Comparison of ENCODE assay signal across 10 cellular contexts in the genomic region with DNA sequence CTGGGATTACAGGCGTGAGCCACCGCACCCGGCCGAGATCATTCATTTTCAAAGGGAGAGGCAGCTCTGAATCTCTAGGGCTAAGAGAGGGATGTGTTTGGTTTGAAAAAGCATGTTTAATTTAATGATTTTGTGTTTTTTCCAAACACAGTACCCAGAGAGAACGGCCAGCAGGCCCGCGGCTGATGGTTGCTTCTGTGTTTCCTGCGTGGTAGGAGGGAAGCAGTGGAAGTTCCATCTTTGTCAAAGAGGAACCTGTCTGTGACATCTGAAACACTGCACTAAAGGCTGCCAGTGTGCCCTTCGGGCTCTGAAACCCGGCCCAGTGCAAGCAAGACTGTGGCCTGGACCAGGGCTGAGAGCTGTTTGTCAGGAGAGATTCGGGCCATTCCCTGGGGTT. TPM values are rescaled to one million over a fixed set of nuclear protein-coding genes. Genes with fewer than 3 reads are reported as not detected.
DNase-seq lines count a peak whose midpoint lies in the region; ATAC-seq, FAIRE-seq and TF ChIP-seq lines count a peak whose summit lies in the region.
"Not testable (repeated sequence)": the region's sequence is repeated elsewhere in the genome, so short reads cannot be mapped to it uniquely, and the experiment has no call there.
"Had no signal": no experiment of that assay in that cellular context is flagged by ENCODE, and none has a peak within 500 bp of the region (broad histone marks: within the 10 kb centered on the region; RNA-seq: fewer than 3 reads in every experiment).

No MANE protein-coding gene starts in this region.

- SMC1A ChIA-PET in GM12878 (lab: Charles Lee; ENCODE audit: uncharacterized antibody, unreplicated experiment) = interaction anchor here (0.9 kb wide), 1 partner anchor 116 kb away, joined by 3 read pairs; no protein-coding TSS in a partner anchor

- not testable (repeated sequence) for H3K79me2 ChIP-seq in H9 (ENCODE audit: insufficient read depth, low read length); GM12878 (ENCODE audit: control insufficient read depth, insufficient read depth, low read length)
- H3K79me2 ChIP-seq in neural progenitor cell (ENCODE audit: low read depth) = peaks cover 18% of the 10 kb centered on the region

- not testable (repeated sequence) for H4K8ac ChIP-seq in H9 (replicated peaks; ENCODE audit: insufficient read length, low read depth, low read length)

- H3K4me1 ChIP-seq in H9 (ENCODE audit: insufficient read depth, low read length); GM12878 (ENCODE audit: control insufficient read depth, insufficient read depth, low read length); neural progenitor cell; upper lobe of right lung: not testable (repeated sequence)

- not testable (repeated sequence) for H3K4me3 ChIP-seq in GM12878, neural progenitor cell, upper lobe of right lung

- not testable (repeated sequence) for H3K4me2 ChIP-seq in H9 (ENCODE audit: insufficient read depth, insufficient read length, low read length); GM12878 (ENCODE audit: control insufficient read depth, insufficient read depth); neural progenitor cell

- DNase-seq in CD14-positive monocyte (ENCODE audit: low spot score) = peak; percentile 50
- DNase-seq in H9; T-helper 17 cell; activated T-cell treated with anti-CD3 and anti-CD28 coated beads, Interleukin-2, amount 50 U/mL, for 4 hours; GM12878 (ENCODE audit: low read depth, low spot score); immature natural killer cell; neural progenitor cell (ENCODE audit: low spot score); upper lobe of right lung: not testable (repeated sequence)

- H3K4me3 Mint-ChIP-seq in CD14-positive monocyte (peak overlapping the region; percentile 87 to 93), H9 (peak overlapping the region; percentile 76 to 86; a peak in 4 of 5 replicates), T-helper 17 cell (peak overlapping the region; percentile 92), immature natural killer cell (peak overlapping the region; percentile 57 to 93 (median 91)), neural progenitor cell (peak overlapping the region; percentile 88)
- peak overlapping the region; percentile 83 for H3K4me3 Mint-ChIP-seq in activated T-cell treated with anti-CD3 and anti-CD28 coated beads, Interleukin-2, amount 50 U/mL, for 4 hours

- not testable (repeated sequence) for H3K4ac ChIP-seq in H9 (ENCODE audit: low read depth, low read length)

- not testable (repeated sequence) for H3K9me3 Mint-ChIP-seq in CD14-positive monocyte; H9; activated T-cell treated with anti-CD3 and anti-CD28 coated beads, Interleukin-2, amount 50 U/mL, for 4 hours; immature natural killer cell; neural progenitor cell

- not testable (repeated sequence) for H3K79me1 ChIP-seq in H9 (ENCODE audit: insufficient read depth, low read depth, low read length, poor library complexity, severe bottlenecking)

- H3K56ac ChIP-seq in H9 (ENCODE audit: insufficient read length, low read depth, low read length) = not testable (repeated sequence)

- POLR2A ChIA-PET in GM12878 (lab: Charles Lee) = not testable (repeated sequence)

- TF ChIP-seq CTCF in CD14-positive monocyte (IDR thresholded peaks at IDR 0.05); H9 (conservative IDR thresholded peaks at IDR 0.05); GM12878 (IDR thresholded peaks at IDR 0.05 in 2 of 3, conservative IDR thresholded peaks at IDR 0.05 in 1 of 3; ENCODE audit: control insufficient read depth in 2 of 3, extremely low read depth in 1 of 3, insufficient read depth in 1 of 3, low read depth in 3 of 3, low read length in 3 of 3); neural progenitor cell (IDR thresholded peaks at IDR 0.05); upper lobe of right lung (IDR thresholded peaks at IDR 0.05): not testable (repeated sequence)

- not testable (repeated sequence) for H3K9me3 ChIP-seq in H9 (ENCODE audit: control insufficient read depth, low read depth, low read length); T-helper 17 cell (ENCODE audit: control insufficient read depth, low read length, poor library complexity, severe bottlenecking); GM12878 (replicated peaks; ENCODE audit: control insufficient read depth, insufficient read depth, low read length); neural progenitor cell (ENCODE audit: low read depth); upper lobe of right lung

- not testable (repeated sequence) for H3K27me3 ChIP-seq in H9 (ENCODE audit: insufficient read depth, low read length); GM12878 (replicated peaks in 1 of 2; ENCODE audit: control insufficient read depth in 2 of 2, insufficient read depth in 2 of 2, low read length in 1 of 2); neural progenitor cell; upper lobe of right lung

- H2AK5ac ChIP-seq in H9 (ENCODE audit: insufficient read length, low read length) = not testable (repeated sequence)

- H2BK5ac ChIP-seq in H9 (ENCODE audit: insufficient read length, low read length) = not testable (repeated sequence)

- H3K36me3 Mint-ChIP-seq in CD14-positive monocyte; H9 (ENCODE audit: insufficient read depth in 1 of 3, low read depth in 3 of 3); T-helper 17 cell (ENCODE audit: low read depth); activated T-cell treated with anti-CD3 and anti-CD28 coated beads, Interleukin-2, amount 50 U/mL, for 4 hours (ENCODE audit: insufficient read depth); immature natural killer cell; neural progenitor cell: not testable (repeated sequence)

- not testable (repeated sequence) for TF ChIP-seq EP300 in GM12878 (IDR thresholded peaks at IDR 0.05; ENCODE audit: borderline replicate concordance in 1 of 2, control insufficient read depth in 1 of 2, low read depth in 2 of 2, low read length in 2 of 2)

- peaks cover 32% of the 10 kb centered on the region for H3K4me1 Mint-ChIP-seq in CD14-positive monocyte
- H3K4me1 Mint-ChIP-seq in H9 = peaks cover 3 to 13% of the 10 kb centered on the region in 2 experiments; a peak in 3 of 4 replicates
- H3K4me1 Mint-ChIP-seq in T-helper 17 cell = peaks cover 17% of the 10 kb centered on the region
- not testable (repeated sequence) for H3K4me1 Mint-ChIP-seq in activated T-cell treated with anti-CD3 and anti-CD28 coated beads, Interleukin-2, amount 50 U/mL, for 4 hours (ENCODE audit: low read depth)
- H3K4me1 Mint-ChIP-seq in immature natural killer cell = peaks cover 23 to 25% of the 10 kb centered on the region in 2 donors
- H3K4me1 Mint-ChIP-seq in neural progenitor cell = peaks cover 17% of the 10 kb centered on the region

- not testable (repeated sequence) for H3T11ph ChIP-seq in H9 (ENCODE audit: low read length)

- H2BK20ac ChIP-seq in H9 (ENCODE audit: low read depth, low read length, poor library complexity, severe bottlenecking) = not testable (repeated sequence)

- not testable (repeated sequence) for H4K20me1 ChIP-seq in H9 (ENCODE audit: control insufficient read depth, insufficient read depth, insufficient read length); GM12878 (ENCODE audit: control insufficient read depth, insufficient read depth); neural progenitor cell (ENCODE audit: low read depth)

- not testable (repeated sequence) for H4K91ac ChIP-seq in H9 (ENCODE audit: insufficient read length, low read depth, low read length)

- not testable (repeated sequence) for H2BK12ac ChIP-seq in H9 (ENCODE audit: insufficient read length, low read depth, low read length)

- not testable (repeated sequence) for TF ChIP-seq RAD21 in GM12878 (IDR thresholded peaks at IDR 0.05; ENCODE audit: insufficient read depth, low read depth, low read length)

- TF ChIP-seq POLR2A in GM12878 (IDR thresholded peaks at IDR 0.05; ENCODE audit: low read depth, low read length) = not testable (repeated sequence)

- H2AFZ ChIP-seq in H9 (ENCODE audit: low read length); GM12878 (ENCODE audit: control insufficient read depth, low read depth, low read length); neural progenitor cell (replicated peaks): not testable (repeated sequence)

- not testable (repeated sequence) for H4K5ac ChIP-seq in H9 (ENCODE audit: insufficient read length, low read depth, low read length)

- RAD21 ChIA-PET in GM12878 (lab: Charles Lee; ENCODE audit: unreplicated experiment) = not testable (repeated sequence)

- CTCF ChIA-PET in GM12878 (lab: Yijun Ruan, JAX) = not testable (repeated sequence)

- not testable (repeated sequence) for H3K18ac ChIP-seq in H9 (ENCODE audit: insufficient read length, low read depth, low read length)

- not testable (repeated sequence) for H2BK120ac ChIP-seq in H9 (ENCODE audit: low read depth, low read length, poor library complexity, severe bottlenecking)

- H3K9ac ChIP-seq in H9 (ENCODE audit: extremely low read depth, insufficient read length, low read length); GM12878 (ENCODE audit: control insufficient read depth, insufficient read depth, low read length); neural progenitor cell: not testable (repeated sequence)

- peak overlapping the region in 4 of 7 donors; percentile 47 to 76 (median 62) for H3K27ac Mint-ChIP-seq in CD14-positive monocyte
- H3K27ac Mint-ChIP-seq in H9, neural progenitor cell: not testable (repeated sequence)
- peak overlapping the region; percentile 83 for H3K27ac Mint-ChIP-seq in T-helper 17 cell
- H3K27ac Mint-ChIP-seq in immature natural killer cell = peak overlapping the region in 2 of 6 donors; percentile 34 to 35

- H3K27me3 Mint-ChIP-seq in CD14-positive monocyte (ENCODE audit: low read depth in 3 of 3) = peaks cover 5 to 19% (median 14%) of the 10 kb centered on the region in 3 donors
- H3K27me3 Mint-ChIP-seq in H9 (ENCODE audit: low read depth); T-helper 17 cell; activated T-cell treated with anti-CD3 and anti-CD28 coated beads, Interleukin-2, amount 50 U/mL, for 4 hours (ENCODE audit: low read depth); immature natural killer cell (ENCODE audit: low read depth in 3 of 3); neural progenitor cell (ENCODE audit: insufficient read depth, low read depth): not testable (repeated sequence)

- H3K23me2 ChIP-seq in H9 (ENCODE audit: insufficient read length, low read depth, low read length, poor library complexity, severe bottlenecking) = not testable (repeated sequence)

- in situ Hi-C loops in GM12878 (cut with MboI) = not testable (repeated sequence)

- BruUV-seq in GM12878 (replicated peaks; lab: Mats Ljungman, UMichigan) = not testable (repeated sequence)

- H3K36me3 ChIP-seq in GM12878 (ENCODE audit: control insufficient read depth in 2 of 2, insufficient read depth in 2 of 2, low read length in 1 of 2); neural progenitor cell; upper lobe of right lung: not testable (repeated sequence)

- ATAC-seq in T-helper 17 cell; activated T-cell treated with anti-CD3 and anti-CD28 coated beads, Interleukin-2, amount 50 U/mL, for 4 hours; GM12878: not testable (repeated sequence)
- ATAC-seq in upper lobe of right lung = peak; percentile 6

- peaks cover 15% of the 10 kb centered on the region for H3F3A ChIP-seq in neural progenitor cell (ENCODE audit: low read depth)

- no CpG with 5 or more reads among the region's 11 CpGs for WGBS in H9 (ENCODE audit: extremely low coverage, insufficient read length, low lambda C conversion rate)
- 63% methylated on average over 11 of the region's 11 CpGs for WGBS in GM12878 (ENCODE audit: insufficient coverage, insufficient replicate concordance, low lambda C conversion rate, missing lambda C conversion rate)

- intact Hi-C loops in CD14-positive monocyte (cut with micrococcal nuclease); upper lobe of right lung (cut with DNase I): not testable (repeated sequence)
- intact Hi-C loops in GM12878 (cut with micrococcal nuclease; ENCODE audit: unreplicated experiment) = loop anchor here (5.0 kb wide), 1 partner anchor 133 kb away; a partner anchor contains a TSS

- H3K27ac ChIP-seq in H9 (ENCODE audit: insufficient read length, low read depth, low read length); GM12878 (ENCODE audit: control insufficient read depth, insufficient read depth); neural progenitor cell; upper lobe of right lung: not testable (repeated sequence)

- peak; percentile 47 for FAIRE-seq in GM12878 (lab: Jason Lieb, UNC)

- not testable (repeated sequence) for H3K14ac ChIP-seq in H9 (ENCODE audit: insufficient read depth, low read length)

- H2BK15ac ChIP-seq in H9 (ENCODE audit: low read depth, low read length) = not testable (repeated sequence)

- H3K23ac ChIP-seq in H9 (ENCODE audit: insufficient read length, low read depth, low read length) = not testable (repeated sequence)

RNA-seq across cellular contexts. Expression of a gene that starts 13.6 kb away (rescaled TPM):
- polyA plus RNA-seq in CD14-positive monocyte = not detected
- 1,874 and 2,051 TPM in 2 replicates for total RNA-seq in H9 (2021)
- 1,000 to 10,000 TPM; 3,182 to 3,922 TPM for total RNA-seq in T-helper 17 cell
- 1,000 to 10,000 TPM; 1,321 to 1,622 (median 1,616) TPM for total RNA-seq in activated T-cell treated with anti-CD3 and anti-CD28 coated beads, Interleukin-2, amount 50 U/mL, for 4 hours
- under 0.01 TPM in 2 replicates for total RNA-seq in GM12878 (2013; cell fraction: nucleolus; rRNA removed)
- total RNA-seq in GM12878 (2014; rRNA removed) = under 0.01 TPM in 2 replicates
- 20,946 and 25,634 TPM in 2 replicates for total RNA-seq in GM12878 (2014; rRNA removed; fragmentation: Illumina TruSeq; extraction: Trizol)
- 2,403 and 2,678 TPM in 2 replicates for total RNA-seq in GM12878 (2021)
- not detected for polyA plus RNA-seq in GM12878 (2011; ENCODE audit: low read depth)
- 82.4 and 113 TPM in 2 replicates for polyA plus RNA-seq in GM12878 (2011; rRNA removed)
- under 0.01 TPM in 1 of 2 replicates, not detected in the other for polyA plus RNA-seq in GM12878 (2011; cell fraction: cytosol; rRNA removed)
- under 0.01 TPM in 2 replicates for polyA plus RNA-seq in GM12878 (2011; cell fraction: nucleus; rRNA removed)
- polyA plus RNA-seq in GM12878 (2012) = 66.2 TPM in 1 of 2 replicates, not detected in the other
- polyA plus RNA-seq in GM12878 (2014; fragmentation: Illumina TruSeq; extraction: Trizol) = not detected in 2 replicates
- polyA plus RNA-seq in GM12878 (2014; fragmentation: Nextera tagmentation; extraction: Ambion mirVana) = 1 to 10 TPM; 4.5 to 4.9 TPM
- not detected in 2 replicates for polyA plus RNA-seq in GM12878 (2014; rRNA removed)
- polyA plus RNA-seq in GM12878 (2016; fragmentation: Nextera tagmentation; extraction: Ambion mirVana) = 1 to 10 TPM; 2.6 to 3.6 TPM
- under 0.01 and 12,429 TPM in 2 replicates for polyA minus RNA-seq in GM12878 (2011; rRNA and poly(A)+ RNA removed)
- 90,580 and 95,504 TPM in 2 replicates for polyA minus RNA-seq in GM12878 (2011; cell fraction: cytosol; rRNA and poly(A)+ RNA removed)
- polyA minus RNA-seq in GM12878 (2011; cell fraction: nucleus; rRNA and poly(A)+ RNA removed) = 67,711 and 110,374 TPM in 2 replicates
- polyA plus RNA-seq in immature natural killer cell = 10 to 100 TPM in 1 of 3 donors, not detected in 2; 28.1 TPM
- total RNA-seq in neural progenitor cell (ENCODE audit: low replicate concordance) = under 0.01 TPM in 2 replicates
- 6,622 TPM for total RNA-seq in upper lobe of right lung
- total RNA-seq: LHCN-M2 had no signal
- polyA plus RNA-seq: neural cell had no signal

RNA-seq across cellular contexts. Expression of a gene that starts 59.9 kb away (rescaled TPM):
- 100 to 1,000 TPM; 183 to 223 TPM for polyA plus RNA-seq in CD14-positive monocyte
- total RNA-seq in H9 (2021) = 31.7 and 33.2 TPM in 2 replicates
- 100 to 1,000 TPM; 107 to 108 TPM for total RNA-seq in T-helper 17 cell
- 10 to 100 TPM; 63.5 to 71.6 (median 64.8) TPM for total RNA-seq in activated T-cell treated with anti-CD3 and anti-CD28 coated beads, Interleukin-2, amount 50 U/mL, for 4 hours
- 90.9 and 92.9 TPM in 2 replicates for total RNA-seq in GM12878 (2013; cell fraction: nucleolus; rRNA removed)
- total RNA-seq in GM12878 (2014; rRNA removed) = 76.6 and 76.9 TPM in 2 replicates
- total RNA-seq in GM12878 (2014; rRNA removed; fragmentation: Illumina TruSeq; extraction: Trizol) = 53.1 and 56.2 TPM in 2 replicates
- total RNA-seq in GM12878 (2021) = 51.3 and 55.4 TPM in 2 replicates
- 34.9 TPM for polyA plus RNA-seq in GM12878 (2011; ENCODE audit: low read depth)
- 78.9 and 98.0 TPM in 2 replicates for polyA plus RNA-seq in GM12878 (2011; rRNA removed)
- 113 and 116 TPM in 2 replicates for polyA plus RNA-seq in GM12878 (2011; cell fraction: cytosol; rRNA removed)
- 88.8 and 94.5 TPM in 2 replicates for polyA plus RNA-seq in GM12878 (2011; cell fraction: nucleus; rRNA removed)
- 63.5 and 63.9 TPM in 2 replicates for polyA plus RNA-seq in GM12878 (2012)
- polyA plus RNA-seq in GM12878 (2014; fragmentation: Illumina TruSeq; extraction: Trizol) = 52.1 and 54.9 TPM in 2 replicates
- 10 to 100 TPM; 16.3 to 21.1 TPM for polyA plus RNA-seq in GM12878 (2014; fragmentation: Nextera tagmentation; extraction: Ambion mirVana)
- 62.7 and 69.3 TPM in 2 replicates for polyA plus RNA-seq in GM12878 (2014; rRNA removed)
- polyA plus RNA-seq in GM12878 (2016; fragmentation: Nextera tagmentation; extraction: Ambion mirVana) = 10 to 100 TPM; 58.7 to 59.2 TPM
- polyA minus RNA-seq in GM12878 (2011; rRNA and poly(A)+ RNA removed) = 61.8 and 105 TPM in 2 replicates
- 24.5 and 33.2 TPM in 2 replicates for polyA minus RNA-seq in GM12878 (2011; cell fraction: cytosol; rRNA and poly(A)+ RNA removed)
- polyA minus RNA-seq in GM12878 (2011; cell fraction: nucleus; rRNA and poly(A)+ RNA removed) = 42.2 and 50.8 TPM in 2 replicates
- 100 to 1,000 TPM; 108 to 141 (median 124) TPM for polyA plus RNA-seq in immature natural killer cell
- total RNA-seq in neural progenitor cell (ENCODE audit: low replicate concordance) = 46.6 and 51.0 TPM in 2 replicates
- total RNA-seq in upper lobe of right lung = 78.1 TPM
